8 cellular contexts compared by ENCODE assay signal in the genomic region with DNA sequence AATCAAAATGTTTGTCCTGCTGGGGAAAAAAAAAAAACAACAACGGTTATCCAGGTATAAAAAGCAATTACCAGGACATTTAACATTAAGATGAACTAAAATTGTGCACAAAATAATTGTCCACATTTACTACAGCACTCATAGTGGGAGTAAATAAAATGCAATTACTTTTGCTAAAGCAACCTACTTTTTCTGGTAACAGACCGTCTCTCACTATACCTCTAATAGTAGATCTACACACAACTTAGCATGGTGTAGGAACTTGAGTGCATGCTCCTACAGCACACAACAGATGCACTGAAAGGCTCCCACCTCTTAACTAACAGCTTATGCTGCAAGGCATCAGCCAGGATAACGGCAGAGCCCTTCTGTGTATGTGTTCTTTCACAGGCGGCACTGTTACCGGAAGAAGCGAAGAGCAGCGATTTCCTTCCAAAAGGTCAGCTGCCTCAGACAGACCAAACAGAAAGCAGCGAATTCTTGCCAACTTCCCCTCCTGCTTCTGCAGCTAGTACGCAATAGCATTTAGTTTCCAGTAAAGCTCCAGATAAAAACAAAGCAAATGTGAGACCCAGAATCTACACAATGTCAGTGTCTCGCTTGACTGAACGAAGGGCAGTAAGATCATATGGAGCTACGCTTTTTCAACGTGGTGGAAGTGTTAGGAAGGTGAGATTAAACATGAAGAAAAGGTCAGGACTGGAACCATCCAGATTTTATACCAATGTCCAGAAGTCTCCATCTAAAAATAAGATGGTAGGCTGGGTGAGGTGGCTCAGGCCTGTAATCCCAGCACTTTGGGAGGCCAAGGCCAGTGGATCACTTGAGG. TPM values are rescaled to one million over a fixed set of nuclear protein-coding genes. Genes with fewer than 3 reads are reported as not detected.
DNase-seq lines count a peak whose midpoint lies in the region; ATAC-seq and TF ChIP-seq lines count a peak whose summit lies in the region.

No MANE protein-coding gene starts in this region.

- H3K4me3 ChIP-seq in ovary = no peak overlapping the region

- peak in 1 of 3 donors; percentile 9 for TF ChIP-seq CTCF in ovary (IDR thresholded peaks at IDR 0.05)

- peaks cover 35% of the 10 kb centered on the region for H3K36me3 Mint-ChIP-seq in activated T-helper 2 cell treated with anti-CD3 and anti-CD28 coated beads, Interferon-gamma antibody, Interleukin-2, Interleukin-4, amounts not matched to agents 10 μg/mL and 5 μg/mL and 100 μg/mL, durations not matched to agents 14 hours and 24 hours and 36 hours (ENCODE audit: low read depth)

- TF ChIP-seq EP300 in ovary (IDR thresholded peaks at IDR 0.05) = peak; percentile 87

- H3K27ac ChIP-seq in ovary (peak overlapping the region; percentile 82 to 98), temporal lobe (ENCODE audit: low read depth, low read length) (peak overlapping the region; percentile 89)

- H3K9me3 ChIP-seq in ovary = no peaks in the 10 kb centered on the region

- intact Hi-C loops in activated T-helper 2 cell treated with anti-CD3 and anti-CD28 coated beads, Interferon-gamma antibody, Interleukin-2, Interleukin-4, amounts not matched to agents 10 μg/mL and 5 μg/mL and 100 μg/mL, durations not matched to agents 14 hours and 24 hours and 36 hours (cut with micrococcal nuclease) = loop anchor here (1.0 kb wide), 2 partner anchors 23 to 39 kb away; no protein-coding TSS in a partner anchor
- intact Hi-C loops in ovary (cut with DNase I) = no loop called here

- H3K4me1 ChIP-seq in ovary (ENCODE audit: insufficient read depth) = peaks cover 7% of the 10 kb centered on the region

- peak; percentile 74 for DNase-seq in activated T-helper 2 cell treated with anti-CD3 and anti-CD28 coated beads, Interferon-gamma antibody, Interleukin-2, Interleukin-4, amounts not matched to agents 10 μg/mL and 5 μg/mL and 100 μg/mL, durations not matched to agents 14 hours and 24 hours and 36 hours (ENCODE audit: low spot score)
- DNase-seq in foreskin melanocyte (peak; percentile 91), ovary (peak; percentile 74 to 91 (median 83)), NCI-H1417 (lab: John Stamatoyannopoulos, UW) (no peak)

- WGBS in ovary, 3 donors = 1 to 4% (median 2%) methylated on average over 13 of the region's 13 CpGs

- peak overlapping the region; percentile 95 for H3K27ac Mint-ChIP-seq in activated T-helper 2 cell treated with anti-CD3 and anti-CD28 coated beads, Interferon-gamma antibody, Interleukin-2, Interleukin-4, amounts not matched to agents 10 μg/mL and 5 μg/mL and 100 μg/mL, durations not matched to agents 14 hours and 24 hours and 36 hours

- TF ChIP-seq POLR2A in ovary (IDR thresholded peaks at IDR 0.05) = peak; percentile 51

- no peaks in the 10 kb centered on the region for H3K36me3 ChIP-seq in ovary

- ATAC-seq in GM18519 (IDR thresholded peaks at IDR 0.05; ENCODE audit: low FRiP score, unreplicated experiment) = peak; percentile 64
- peak; percentile 80 for ATAC-seq in HG03159 (IDR thresholded peaks at IDR 0.05; ENCODE audit: unreplicated experiment)

- no peaks in the 10 kb centered on the region for H3K27me3 ChIP-seq in ovary

- peak overlapping the region; percentile 80 for H3K4me3 Mint-ChIP-seq in activated T-helper 2 cell treated with anti-CD3 and anti-CD28 coated beads, Interferon-gamma antibody, Interleukin-2, Interleukin-4, amounts not matched to agents 10 μg/mL and 5 μg/mL and 100 μg/mL, durations not matched to agents 14 hours and 24 hours and 36 hours (ENCODE audit: low read depth)

- H3K4me1 Mint-ChIP-seq in activated T-helper 2 cell treated with anti-CD3 and anti-CD28 coated beads, Interferon-gamma antibody, Interleukin-2, Interleukin-4, amounts not matched to agents 10 μg/mL and 5 μg/mL and 100 μg/mL, durations not matched to agents 14 hours and 24 hours and 36 hours (ENCODE audit: low read depth) = peaks cover 56% of the 10 kb centered on the region

- no peaks in the 10 kb centered on the region for H3K27me3 Mint-ChIP-seq in activated T-helper 2 cell treated with anti-CD3 and anti-CD28 coated beads, Interferon-gamma antibody, Interleukin-2, Interleukin-4, amounts not matched to agents 10 μg/mL and 5 μg/mL and 100 μg/mL, durations not matched to agents 14 hours and 24 hours and 36 hours (ENCODE audit: low read depth)

- H3K9me3 Mint-ChIP-seq in activated T-helper 2 cell treated with anti-CD3 and anti-CD28 coated beads, Interferon-gamma antibody, Interleukin-2, Interleukin-4, amounts not matched to agents 10 μg/mL and 5 μg/mL and 100 μg/mL, durations not matched to agents 14 hours and 24 hours and 36 hours = no peaks in the 10 kb centered on the region

TF ChIP-seq in PFSK-1, 5 proteins besides CTCF, POLR2A, EP300 and RAD21:
- TF ChIP-seq FOXP2 (optimal IDR thresholded peaks at IDR 0.05; ENCODE audit: borderline replicate concordance, extremely low read depth, extremely low read length, insufficient read depth) (peak; percentile 49), POLR2AphosphoS5 (IDR thresholded peaks at IDR 0.05; ENCODE audit: low read depth, low read length) (no peak), SIN3A (IDR thresholded peaks at IDR 0.05; ENCODE audit: borderline replicate concordance, insufficient read depth, low read length) (peak; percentile 74; the same call in 1 of the 2 replicates), TAF1 (IDR thresholded peaks at IDR 0.05; ENCODE audit: borderline replicate concordance, insufficient read depth, low read length) (no peak)
- TF ChIP-seq, protein P1, sequence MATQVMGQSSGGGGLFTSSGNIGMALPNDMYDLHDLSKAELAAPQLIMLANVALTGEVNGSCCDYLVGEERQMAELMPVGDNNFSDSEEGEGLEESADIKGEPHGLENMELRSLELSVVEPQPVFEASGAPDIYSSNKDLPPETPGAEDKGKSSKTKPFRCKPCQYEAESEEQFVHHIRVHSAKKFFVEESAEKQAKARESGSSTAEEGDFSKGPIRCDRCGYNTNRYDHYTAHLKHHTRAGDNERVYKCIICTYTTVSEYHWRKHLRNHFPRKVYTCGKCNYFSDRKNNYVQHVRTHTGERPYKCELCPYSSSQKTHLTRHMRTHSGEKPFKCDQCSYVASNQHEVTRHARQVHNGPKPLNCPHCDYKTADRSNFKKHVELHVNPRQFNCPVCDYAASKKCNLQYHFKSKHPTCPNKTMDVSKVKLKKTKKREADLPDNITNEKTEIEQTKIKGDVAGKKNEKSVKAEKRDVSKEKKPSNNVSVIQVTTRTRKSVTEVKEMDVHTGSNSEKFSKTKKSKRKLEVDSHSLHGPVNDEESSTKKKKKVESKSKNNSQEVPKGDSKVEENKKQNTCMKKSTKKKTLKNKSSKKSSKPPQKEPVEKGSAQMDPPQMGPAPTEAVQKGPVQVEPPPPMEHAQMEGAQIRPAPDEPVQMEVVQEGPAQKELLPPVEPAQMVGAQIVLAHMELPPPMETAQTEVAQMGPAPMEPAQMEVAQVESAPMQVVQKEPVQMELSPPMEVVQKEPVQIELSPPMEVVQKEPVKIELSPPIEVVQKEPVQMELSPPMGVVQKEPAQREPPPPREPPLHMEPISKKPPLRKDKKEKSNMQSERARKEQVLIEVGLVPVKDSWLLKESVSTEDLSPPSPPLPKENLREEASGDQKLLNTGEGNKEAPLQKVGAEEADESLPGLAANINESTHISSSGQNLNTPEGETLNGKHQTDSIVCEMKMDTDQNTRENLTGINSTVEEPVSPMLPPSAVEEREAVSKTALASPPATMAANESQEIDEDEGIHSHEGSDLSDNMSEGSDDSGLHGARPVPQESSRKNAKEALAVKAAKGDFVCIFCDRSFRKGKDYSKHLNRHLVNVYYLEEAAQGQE (IDR thresholded peaks at IDR 0.05; ENCODE audit: insufficient read depth in 1 of 2, low read depth in 2 of 2, low read length in 2 of 2) = 0 out of 4 replicates have a peak, but pooled peaks of 1 of the 2 experiments have one; percentile 14

RNA-seq across cellular contexts. Expression of a gene that starts 27.6 kb away (rescaled TPM):
- 29.8 TPM for polyA plus RNA-seq in PFSK-1 (2012; ENCODE audit: insufficient read length, low read depth)
- total RNA-seq in activated T-helper 2 cell treated with anti-CD3 and anti-CD28 coated beads, Interferon-gamma antibody, Interleukin-2, Interleukin-4, amounts not matched to agents 10 μg/mL and 5 μg/mL and 100 μg/mL, durations not matched to agents 14 hours and 24 hours and 36 hours = 162 and 164 TPM in 2 replicates
- total RNA-seq in ovary (100 to 1,000 TPM in 4 of 7 donors, 10 to 100 TPM in 3; 66.7 to 176 (median 128) TPM), temporal lobe (17.2 TPM)
- 100 to 1,000 TPM in 1 of 2 donors, 10 to 100 TPM in 1; 66.1 to 108 TPM for polyA plus RNA-seq in ovary

RNA-seq across cellular contexts. Expression of a gene that starts 39.7 kb away (rescaled TPM):
- 23.4 TPM for polyA plus RNA-seq in PFSK-1 (2012; ENCODE audit: insufficient read length, low read depth)
- 288 and 302 TPM in 2 replicates for total RNA-seq in activated T-helper 2 cell treated with anti-CD3 and anti-CD28 coated beads, Interferon-gamma antibody, Interleukin-2, Interleukin-4, amounts not matched to agents 10 μg/mL and 5 μg/mL and 100 μg/mL, durations not matched to agents 14 hours and 24 hours and 36 hours
- total RNA-seq in ovary (10 to 100 TPM; 43.1 to 82.8 (median 51.6) TPM), temporal lobe (0.74 TPM)
- 10 to 100 TPM; 19.5 to 22.2 TPM for polyA plus RNA-seq in ovary

RNA-seq across cellular contexts. Expression of a gene that starts 54.3 kb away (rescaled TPM):
- polyA plus RNA-seq in PFSK-1 (2012; ENCODE audit: insufficient read length, low read depth) = 0.33 TPM
- 16.5 and 17.6 TPM in 2 replicates for total RNA-seq in activated T-helper 2 cell treated with anti-CD3 and anti-CD28 coated beads, Interferon-gamma antibody, Interleukin-2, Interleukin-4, amounts not matched to agents 10 μg/mL and 5 μg/mL and 100 μg/mL, durations not matched to agents 14 hours and 24 hours and 36 hours
- 10 to 100 TPM; 19.5 to 40.1 (median 31.0) TPM for total RNA-seq in ovary
- polyA plus RNA-seq in ovary = 10 to 100 TPM in 1 of 2 donors, 1 to 10 TPM in 1; 9.2 to 30.4 TPM
- 4.4 TPM for total RNA-seq in temporal lobe

Comparison
In these comparisons a context has a peak if more than half of its experiments do, and no peak if none do; other contexts are left out.
1. DNase-seq: peak in activated T-helper 2 cell treated with anti-CD3 and anti-CD28 coated beads, Interferon-gamma antibody, Interleukin-2, Interleukin-4, amounts not matched to agents 10 μg/mL and 5 μg/mL and 100 μg/mL, durations not matched to agents 14 hours and 24 hours and 36 hours (single experiment), foreskin melanocyte (single experiment) and ovary (5 of 5); none in NCI-H1417 (0 of 3).
2. RNA of a gene that starts 39.7 kb away (total RNA-seq): 288 to 302 TPM in activated T-helper 2 cell treated with anti-CD3 and anti-CD28 coated beads, Interferon-gamma antibody, Interleukin-2, Interleukin-4, amounts not matched to agents 10 μg/mL and 5 μg/mL and 100 μg/mL, durations not matched to agents 14 hours and 24 hours and 36 hours and 43.1 to 82.8 TPM in ovary; 0.74 TPM in temporal lobe (single experiment); every median in the first group is over 10 times any median in the second.